Comparison of ENCODE assay signal across 32 cellular contexts in genomic region chr1:118894836-118895235, GRCh38.
"Had no signal": no experiment of that assay in that cellular context is flagged by ENCODE, and none has a peak within 500 bp of the region (broad histone marks: within the 10 kb centered on the region; RNA-seq: fewer than 3 reads in every experiment).

No MANE protein-coding gene starts in this region.

- H3K4me3 Mint-ChIP-seq: naive thymus-derived CD4-positive, alpha-beta T cell; natural killer cell; nephron; neural progenitor cell; stimulated activated memory B cell treated with anti-CD40 and anti-IgM and Interleukin-4, amounts not matched to agents 10 μg/mL and 1 μg/mL and 100 μg/mL, for 72 hours; stimulated activated naive CD8-positive, alpha-beta T cell treated with anti-CD3 and anti-CD28 coated beads, Interleukin-15, amount 100 ng/mL, for 72 hours; type B pancreatic cell had no signal

- H3K4me2 ChIP-seq: neural progenitor cell, smooth muscle cell had no signal

- H3K9ac ChIP-seq: neural progenitor cell, parathyroid adenoma had no signal

- H3K4me1 ChIP-seq: neural progenitor cell, parathyroid adenoma, spleen, suprapubic skin, testis, tibial artery, transverse colon, vagina had no signal

- H3K9me3 Mint-ChIP-seq: nephron, neural progenitor cell, type B pancreatic cell had no signal

- ATAC-seq: naive thymus-derived CD4-positive, alpha-beta T cell; natural killer cell; right cardiac atrium; sciatic nerve; stimulated activated memory B cell treated with anti-CD40 and anti-IgM and Interleukin-4, amounts not matched to agents 10 μg/mL and 1 μg/mL and 100 μg/mL, for 72 hours; stimulated activated naive CD8-positive, alpha-beta T cell treated with anti-CD3 and anti-CD28 coated beads, Interleukin-15, amount 100 ng/mL, for 72 hours; stimulated activated naive CD8-positive, alpha-beta T cell treated with anti-CD3 and anti-CD28 coated beads, Interleukin-15, Interleukin-2, amounts not matched to agents 100 U/mL and 50 U/mL, for 24 hours had no signal

- H3K27ac Mint-ChIP-seq: naive thymus-derived CD4-positive, alpha-beta T cell; natural killer cell; nephron; neural progenitor cell; progenitor cell of endocrine pancreas; stimulated activated memory B cell treated with anti-CD40 and anti-IgM and Interleukin-4, amounts not matched to agents 10 μg/mL and 1 μg/mL and 100 μg/mL, for 72 hours; stimulated activated naive CD8-positive, alpha-beta T cell treated with anti-CD3 and anti-CD28 coated beads, Interleukin-15, amount 100 ng/mL, for 72 hours; type B pancreatic cell had no signal

- H3K4me1 Mint-ChIP-seq: naive thymus-derived CD4-positive, alpha-beta T cell; natural killer cell; nephron; neural progenitor cell; stimulated activated memory B cell treated with anti-CD40 and anti-IgM and Interleukin-4, amounts not matched to agents 10 μg/mL and 1 μg/mL and 100 μg/mL, for 72 hours; stimulated activated naive CD8-positive, alpha-beta T cell treated with anti-CD3 and anti-CD28 coated beads, Interleukin-15, amount 100 ng/mL, for 72 hours had no signal

- H3K79me2 ChIP-seq: parathyroid adenoma had no signal

- H3K27me3 ChIP-seq: neural progenitor cell, ovary, spleen, suprapubic skin, testis, tibial artery, transverse colon, vagina had no signal

- H3K9me3 ChIP-seq: ovary, psoas muscle, suprapubic skin, testis, tibial artery, transverse colon, vagina had no signal

- H3K4me3 ChIP-seq: neural progenitor cell, ovary, psoas muscle, skin epidermis, smooth muscle cell, spleen, suprapubic skin, testis, tibial artery, transverse colon, vagina had no signal

- H3K27ac ChIP-seq: neural progenitor cell, ovary, parathyroid adenoma, psoas muscle, skin epidermis, spleen, suprapubic skin, testis, tibial artery, transverse colon, vagina had no signal

- DNase-seq: naive thymus-derived CD4-positive, alpha-beta T cell; natural killer cell; occipital lobe; ovary; posterior cingulate gyrus; psoas muscle; right cardiac atrium; spleen; stimulated activated CD4-positive, alpha-beta T cell treated with anti-CD3 and anti-CD28 coated beads, Interleukin-12 subunit alpha, Interleukin-12 subunit beta, amount 100 ng/mL, for 4 hours; stimulated activated CD4-positive, alpha-beta T cell treated with anti-CD3 and anti-CD28 coated beads, Interleukin-1b, Interleukin-23, amount 100 ng/mL, for 48 hours; stimulated activated CD4-positive, alpha-beta T cell treated with anti-CD3 and anti-CD28 coated beads, Interleukin-4, amount 100 ng/mL, for 1 hour; stimulated activated CD4-positive, alpha-beta T cell treated with anti-CD3 and anti-CD28 coated beads, Interleukin-4, amount 100 ng/mL, for 4 hours; stimulated activated CD8-positive, alpha-beta memory T cell treated with anti-CD3 and anti-CD28 coated beads, Interleukin-4, amount 100 ng/mL, for 48 hours; stimulated activated naive CD4-positive, alpha-beta T cell; stimulated activated naive CD8-positive, alpha-beta T cell treated with anti-CD3 and anti-CD28 coated beads, Interleukin-15, amount 100 ng/mL, for 72 hours; stimulated activated naive CD8-positive, alpha-beta T cell treated with anti-CD3 and anti-CD28 coated beads, Interleukin-15, Interleukin-2, amounts not matched to agents 100 U/mL and 50 U/mL, for 24 hours; substantia nigra; testis; tibial artery; transverse colon had no signal

- FAIRE-seq: urothelium cell line had no signal

- H3K27me3 Mint-ChIP-seq: naive thymus-derived CD4-positive, alpha-beta T cell; stimulated activated naive CD8-positive, alpha-beta T cell treated with anti-CD3 and anti-CD28 coated beads, Interleukin-15, amount 100 ng/mL, for 72 hours had no signal

- H3K36me3 ChIP-seq: neural progenitor cell, ovary, spleen, transverse colon, vagina had no signal

- H3K36me3 Mint-ChIP-seq: naive thymus-derived CD4-positive, alpha-beta T cell; natural killer cell; neural progenitor cell; stimulated activated memory B cell treated with anti-CD40 and anti-IgM and Interleukin-4, amounts not matched to agents 10 μg/mL and 1 μg/mL and 100 μg/mL, for 72 hours; type B pancreatic cell had no signal

- H2AFZ ChIP-seq: neural progenitor cell, parathyroid adenoma had no signal
